In genomic region chrX:23901065-23901464, GRCh38 we compare ENCODE assay signal across 9 cellular contexts. TPM values are rescaled to one million over a fixed set of nuclear protein-coding genes. Genes with fewer than 3 reads are reported as not detected.
DNase-seq lines count a peak whose midpoint lies in the region; ATAC-seq and TF ChIP-seq lines count a peak whose summit lies in the region.
"Had no signal": no experiment of that assay in that cellular context is flagged by ENCODE, and none has a peak within 500 bp of the region (broad histone marks: within the 10 kb centered on the region; RNA-seq: fewer than 3 reads in every experiment).

No MANE protein-coding gene starts in this region.

- RAD21 ChIA-PET in HCT116 (lab: Charles Lee; ENCODE audit: low non-redundant PET in 1 of 2, low total read pairs in 2 of 2, uncharacterized antibody in 2 of 2, unreplicated experiment in 2 of 2): interaction anchor here (1.1 to 2.3 kb wide), 8 partner anchors 12 to 205 kb away, joined by 4 to 10 read pairs (median 6); partner anchors contain the start of genes ACOT9 (in 1 of the 2) and SAT1 (in 1 of the 2)

- peak overlapping the region; percentile 62 for H3K4me2 ChIP-seq in HCT116 (ENCODE audit: low read length)

- H3K27me3 ChIP-seq in HCT116 (ENCODE audit: insufficient read depth, low read length): no peaks in the 10 kb centered on the region
- no peaks in the 10 kb centered on the region for H3K27me3 ChIP-seq in gastroesophageal sphincter
- H3K27me3 ChIP-seq in BE2C: no peaks in the 10 kb centered on the region

- H3K36me3 ChIP-seq in HCT116 (ENCODE audit: control insufficient read depth in 1 of 2, insufficient read depth in 2 of 2, low read length in 2 of 2) (no peaks in the 10 kb centered on the region), gastroesophageal sphincter (no peaks in the 10 kb centered on the region), BE2C (no peaks in the 10 kb centered on the region)

- POLR2A ChIA-PET in HCT116 (lab: Charles Lee): interaction anchor here (0.8 to 3.0 kb wide), 7 partner anchors 11 to 158 kb away, joined by 4 to 75 read pairs (median 6); partner anchors contain the start of genes ACOT9 and SAT1

- H3K9me3 ChIP-seq in HCT116 (ENCODE audit: control insufficient read depth in 1 of 2, insufficient read depth in 1 of 2, low read depth in 1 of 2, low read length in 2 of 2) (no peaks in the 10 kb centered on the region), gastroesophageal sphincter (no peaks in the 10 kb centered on the region), BE2C (no peaks in the 10 kb centered on the region)

- no peaks in the 10 kb centered on the region for H3K4me1 Mint-ChIP-seq in stimulated activated effector memory CD8-positive, alpha-beta T cell treated with anti-CD3 and anti-CD28 coated beads, Interleukin-12 subunit alpha, Interleukin-12 subunit beta, amount 100 ng/mL, for 72 hours

- no peak for TF ChIP-seq POLR2A in HCT116 (IDR thresholded peaks at IDR 0.05; ENCODE audit: borderline replicate concordance, extremely low read depth, insufficient read depth, insufficient read length)
- no peak for TF ChIP-seq POLR2A in gastroesophageal sphincter (IDR thresholded peaks at IDR 0.05)

- H2AFZ ChIP-seq in HCT116 (ENCODE audit: low read depth, low read length, poor library complexity, severe bottlenecking): no peak overlapping the region

- peak overlapping the region; percentile 37 for H3K9ac ChIP-seq in HCT116 (ENCODE audit: low read length)

- intact Hi-C loops in HCT116 (cut with micrococcal nuclease): loop anchor here (2.0 kb wide), 1 partner anchor 158 kb away; the partner anchor contains the start of gene ACOT9

- no peaks in the 10 kb centered on the region for H4K20me1 ChIP-seq in HCT116 (ENCODE audit: insufficient read depth)

- no peak overlapping the region for H3K27ac Mint-ChIP-seq in stimulated activated effector memory CD8-positive, alpha-beta T cell treated with anti-CD3 and anti-CD28 coated beads, Interleukin-12 subunit alpha, Interleukin-12 subunit beta, amount 100 ng/mL, for 72 hours

- H3K36me3 Mint-ChIP-seq in stimulated activated effector memory CD8-positive, alpha-beta T cell treated with anti-CD3 and anti-CD28 coated beads, Interleukin-12 subunit alpha, Interleukin-12 subunit beta, amount 100 ng/mL, for 72 hours: no peaks in the 10 kb centered on the region

- H3K9me3 Mint-ChIP-seq in stimulated activated effector memory CD8-positive, alpha-beta T cell treated with anti-CD3 and anti-CD28 coated beads, Interleukin-12 subunit alpha, Interleukin-12 subunit beta, amount 100 ng/mL, for 72 hours: no peaks in the 10 kb centered on the region

- no peak for TF ChIP-seq RAD21 in HCT116 (IDR thresholded peaks at IDR 0.05; ENCODE audit: low read depth)

- WGBS in gastroesophageal sphincter (ENCODE audit: low coverage in 1 of 2), 2 donors: 60 to 68% methylated on average over 2 of the region's 2 CpGs

- no peak overlapping the region for H3K4me3 Mint-ChIP-seq in stimulated activated effector memory CD8-positive, alpha-beta T cell treated with anti-CD3 and anti-CD28 coated beads, Interleukin-12 subunit alpha, Interleukin-12 subunit beta, amount 100 ng/mL, for 72 hours

- H3K79me2 ChIP-seq in HCT116 (ENCODE audit: insufficient read depth, low read length): peaks cover 10% of the 10 kb centered on the region; the same call in 1 of the 2 replicates

- H3K4me3 ChIP-seq in HCT116 (replicated peaks in 1 of 2; ENCODE audit: low read depth in 1 of 2, low read length in 2 of 2): no peak overlapping the region
- no peak overlapping the region for H3K4me3 ChIP-seq in gastroesophageal sphincter
- no peak overlapping the region for H3K4me3 ChIP-seq in BE2C (ENCODE audit: low read depth, low read length)

- H3K4me1 ChIP-seq in HCT116 (ENCODE audit: control insufficient read depth in 1 of 2, insufficient read depth in 2 of 2, low read length in 2 of 2) (peaks cover 51 to 58% of the 10 kb centered on the region in 2 experiments), gastroesophageal sphincter (peaks cover 0 to 44% (median 3%) of the 10 kb centered on the region in 3 donors), BE2C (no peaks in the 10 kb centered on the region)

- H3K9me2 ChIP-seq in HCT116 (ENCODE audit: insufficient read depth): no peaks in the 10 kb centered on the region

- TF ChIP-seq EP300 in gastroesophageal sphincter (IDR thresholded peaks at IDR 0.05): no peak

- no TSS peak for BruUV-seq in HCT116 (replicated peaks; lab: Mats Ljungman, UMichigan)

- CTCF ChIA-PET in HCT116 (lab: Charles Lee): interaction anchor here (0.8 to 3.9 kb wide), 10 partner anchors 12 to 208 kb away, joined by 3 to 36 read pairs (median 8); partner anchors contain the start of gene SAT1

- TF ChIP-seq CTCF in HCT116 (IDR thresholded peaks at IDR 0.05 in 2 of 3, conservative IDR thresholded peaks at IDR 0.05 in 1 of 3; ENCODE audit: borderline replicate concordance in 1 of 3, insufficient read depth in 1 of 3, low read depth in 2 of 3, low read length in 2 of 3) (no peak), gastroesophageal sphincter (IDR thresholded peaks at IDR 0.05) (no peak), BE2C (IDR thresholded peaks at IDR 0.05; ENCODE audit: low read depth, low read length) (no peak)

- DNase-seq in HCT116 (ENCODE audit: low read depth, low spot score) (peak; percentile 73), RPMI7951 (ENCODE audit: low read depth) (peak; percentile 91), HT-29 (ENCODE audit: low spot score) (no peak), NCI-H748 (lab: John Stamatoyannopoulos, UW; ENCODE audit: unreplicated experiment) (no peak), BE2C (no peak), inferior parietal cortex (ENCODE audit: extremely low spot score) (no peak)
- no peak for DNase-seq in stimulated activated effector memory CD8-positive, alpha-beta T cell treated with anti-CD3 and anti-CD28 coated beads, Interleukin-12 subunit alpha, Interleukin-12 subunit beta, amount 100 ng/mL, for 72 hours (ENCODE audit: low spot score in 2 of 2)
- DNase-seq: stimulated activated CD8-positive, alpha-beta memory T cell treated with anti-CD3 and anti-CD28 coated beads, Interleukin-4, amount 100 ng/mL, for 48 hours had no signal

- ATAC-seq in HCT116 (peak; percentile 72), gastroesophageal sphincter (no peak)
- ATAC-seq in stimulated activated effector memory CD8-positive, alpha-beta T cell treated with anti-CD3 and anti-CD28 coated beads, Interleukin-12 subunit alpha, Interleukin-12 subunit beta, amount 100 ng/mL, for 72 hours: peak; percentile 88

- H3K27ac ChIP-seq in HCT116 (ENCODE audit: low read depth, low read length) (peak overlapping the region; percentile 81), gastroesophageal sphincter (peak overlapping the region; percentile 31 to 68 (median 48))

TF ChIP-seq in HCT116, 20 proteins besides CTCF, POLR2A, EP300 and RAD21:
- peak; percentile 31; the same call in 1 of the 2 replicates for TF ChIP-seq POLR2AphosphoS5 (IDR thresholded peaks at IDR 0.05; ENCODE audit: low read depth, low read length)
- peak; percentile 46 for TF ChIP-seq TCF7L2 (IDR thresholded peaks at IDR 0.05; ENCODE audit: borderline replicate concordance, extremely low read depth, insufficient read depth, insufficient read length)
- no peak for TF ChIP-seq EZH2 (IDR thresholded peaks at IDR 0.05)

RNA-seq across cellular contexts. Expression of gene APOO, which starts 6.7 kb away (rescaled TPM):
- total RNA-seq in HCT116 (2021; ENCODE audit: unreplicated experiment): 34.5 TPM
- polyA plus RNA-seq in HCT116 (2012): 12.4 and 19.7 TPM in 2 replicates
- 40.1 and 41.8 TPM in 2 replicates for total RNA-seq in RPMI7951 (2014; rRNA removed; shearing (Covaris generic))
- total RNA-seq in gastroesophageal sphincter: 10 to 100 TPM in 1 of 4 donors, 1 to 10 TPM in 3; 4.5 to 19.8 (median 8.7) TPM
- total RNA-seq in HT-29 (2014; rRNA removed; shearing (Covaris generic)): 5.2 and 6.4 TPM in 2 replicates
- polyA plus RNA-seq in BE2C (2012; ENCODE audit: insufficient read depth, insufficient read length, low read depth): 21.7 TPM

RNA-seq across cellular contexts. Expression of gene CXorf58, which starts 6.7 kb away (rescaled TPM):
- total RNA-seq in HCT116 (2021; ENCODE audit: unreplicated experiment) (not detected), gastroesophageal sphincter (under 1 TPM in 1 of 4 donors, not detected in 3; 0.15 TPM)
- polyA plus RNA-seq in HCT116 (2012): 0.06 and 0.07 TPM in 2 replicates
- not detected in 2 replicates for total RNA-seq in RPMI7951 (2014; rRNA removed; shearing (Covaris generic))
- not detected in 2 replicates for total RNA-seq in HT-29 (2014; rRNA removed; shearing (Covaris generic))
- polyA plus RNA-seq in BE2C (2012; ENCODE audit: insufficient read depth, insufficient read length, low read depth): not detected

Comparison
In these comparisons a context has a peak if more than half of its experiments do, and no peak if none do; other contexts are left out.
1. DNase-seq: peak in HCT116 (single experiment) and RPMI7951 (single experiment); none in stimulated activated effector memory CD8-positive, alpha-beta T cell treated with anti-CD3 and anti-CD28 coated beads, Interleukin-12 subunit alpha, Interleukin-12 subunit beta, amount 100 ng/mL, for 72 hours (0 of 2), HT-29 (single experiment), NCI-H748 (single experiment), BE2C (single experiment) and inferior parietal cortex (single experiment).